30 cellular contexts compared by ENCODE assay signal in the genomic region with DNA sequence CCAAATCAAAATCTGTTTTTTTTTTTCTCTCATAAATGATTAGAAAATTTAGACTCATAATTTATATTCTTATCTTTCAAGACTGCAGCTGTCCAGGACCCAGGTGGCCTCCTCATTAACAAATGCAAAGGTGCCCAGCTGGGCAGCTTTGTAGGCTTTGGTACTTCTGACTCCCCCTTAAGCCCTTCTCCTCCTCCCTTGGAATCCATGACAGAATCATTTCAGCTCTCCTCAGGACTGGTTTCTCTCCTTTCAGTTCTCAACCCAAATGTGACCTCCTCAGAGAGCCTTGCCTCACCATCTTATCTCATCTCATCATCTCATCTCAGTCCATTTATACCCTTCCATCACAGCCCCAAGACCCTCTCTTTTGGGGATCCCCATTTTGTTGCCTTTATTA.
"Had no signal": no experiment of that assay in that cellular context is flagged by ENCODE, and none has a peak within 500 bp of the region (broad histone marks: within the 10 kb centered on the region; RNA-seq: fewer than 3 reads in every experiment).

No MANE protein-coding gene starts in this region.

- H3K4me3 Mint-ChIP-seq: activated B cell treated with CpG ODN at 0.5 μM for 24 hours; activated CD8-positive, alpha-beta T cell treated with anti-CD3 and anti-CD28 coated beads for 36 hours; activated naive CD8-positive, alpha-beta T cell; activated T-cell treated with anti-CD3 and anti-CD28 coated beads, Interleukin-2, amount 50 U/mL, for 4 hours; activated T-helper 17 cell treated with anti-CD3 and anti-CD28 coated beads, Interleukin-2, amount 50 U/mL, for 72 hours; central memory CD8-positive, alpha-beta T cell; dendritic cell treated with granulocyte-macrophage colony-stimulating factor and Interleukin-4, amounts not matched to agents 40 ng/mL and 50 ng/mL, for 4 days; endodermal cell had no signal

- H3K27me3 Mint-ChIP-seq: activated B cell treated with CpG ODN at 0.5 μM for 24 hours; activated CD8-positive, alpha-beta T cell treated with anti-CD3 and anti-CD28 coated beads for 36 hours; activated naive CD8-positive, alpha-beta T cell; activated T-helper 17 cell treated with anti-CD3 and anti-CD28 coated beads, Interleukin-2, amount 50 U/mL, for 72 hours; central memory CD8-positive, alpha-beta T cell; dendritic cell treated with granulocyte-macrophage colony-stimulating factor and Interleukin-4, amounts not matched to agents 40 ng/mL and 50 ng/mL, for 4 days had no signal

- DNase-seq: activated B cell treated with CpG ODN at 0.5 μM for 24 hours; activated CD4-positive, alpha-beta T cell treated with anti-CD3 and anti-CD28 coated beads for 48 hours; activated CD4-positive, alpha-beta T cell treated with anti-CD3 and anti-CD28 coated beads, Interleukin-2, amount 50 U/mL, for 1 hour; activated CD4-positive, alpha-beta T cell treated with anti-CD3 and anti-CD28 coated beads, Interleukin-2, amount 50 U/mL, for 48 hours; activated CD8-positive, alpha-beta memory T cell treated with anti-CD3 and anti-CD28 coated beads for 24 hours; activated CD8-positive, alpha-beta T cell treated with anti-CD3 and anti-CD28 coated beads for 36 hours; activated effector memory CD4-positive, alpha-beta T cell treated with Interleukin-2 at 50 U/mL for 16 hours; activated gamma-delta T cell treated with Interleukin-2 at 50 U/mL for 16 hours; activated naive CD4-positive, alpha-beta T cell treated with anti-CD3 and anti-CD28 coated beads, Interleukin-2, amount 50 U/mL, for 16 hours; activated naive CD4-positive, alpha-beta T cell treated with Interleukin-2 at 50 U/mL for 16 hours; activated T-cell treated with anti-CD3 and anti-CD28 coated beads, Interleukin-2, amount 50 U/mL, for 4 hours; amniotic stem cell; anterior cingulate cortex; brain microvascular endothelial cell; dorsolateral prefrontal cortex; effector memory CD4-positive, alpha-beta T cell; endodermal cell; foreskin fibroblast; head of caudate nucleus; T-helper 2 cell had no signal

- ATAC-seq: activated CD4-positive, CD25-positive, alpha-beta regulatory T cell treated with anti-CD3 and anti-CD28 coated beads, Interleukin-2, amount 50 U/mL, for 24 hours; activated CD8-positive, alpha-beta T cell treated with anti-CD3 and anti-CD28 coated beads for 36 hours; activated T-cell treated with anti-CD3 and anti-CD28 coated beads, Interleukin-2, amount 50 U/mL, for 4 hours; activated T-helper 17 cell treated with anti-CD3 and anti-CD28 coated beads, Interleukin-2, amount 50 U/mL, for 72 hours; esophagus mucosa had no signal

- H3K9me3 Mint-ChIP-seq: activated B cell treated with CpG ODN at 0.5 μM for 24 hours; activated CD8-positive, alpha-beta T cell treated with anti-CD3 and anti-CD28 coated beads for 36 hours; activated T-cell treated with anti-CD3 and anti-CD28 coated beads, Interleukin-2, amount 50 U/mL, for 4 hours; activated T-helper 17 cell treated with anti-CD3 and anti-CD28 coated beads, Interleukin-2, amount 50 U/mL, for 72 hours; central memory CD8-positive, alpha-beta T cell had no signal

- FAIRE-seq: astrocyte, bronchial epithelial cell, frontal cortex had no signal

- H3K27ac Mint-ChIP-seq: activated B cell treated with CpG ODN at 0.5 μM for 24 hours; activated CD8-positive, alpha-beta T cell treated with anti-CD3 and anti-CD28 coated beads for 36 hours; activated naive CD8-positive, alpha-beta T cell; activated T-helper 17 cell treated with anti-CD3 and anti-CD28 coated beads, Interleukin-2, amount 50 U/mL, for 72 hours; dendritic cell treated with granulocyte-macrophage colony-stimulating factor and Interleukin-4, amounts not matched to agents 40 ng/mL and 50 ng/mL, for 4 days; endodermal cell had no signal

- H3K4me1 Mint-ChIP-seq: activated B cell treated with CpG ODN at 0.5 μM for 24 hours; activated T-helper 17 cell treated with anti-CD3 and anti-CD28 coated beads, Interleukin-2, amount 50 U/mL, for 72 hours; central memory CD8-positive, alpha-beta T cell had no signal

- H3K36me3 ChIP-seq: brain microvascular endothelial cell had no signal

- H3K27ac ChIP-seq: brain microvascular endothelial cell, coronary artery had no signal

- H3K27me3 ChIP-seq: brain microvascular endothelial cell, dorsolateral prefrontal cortex had no signal

- H3K4me3 ChIP-seq: coronary artery, dorsolateral prefrontal cortex had no signal
